13 cellular contexts compared by ENCODE assay signal in genomic region chr19:5927439-5927821, GRCh38. TPM values are rescaled to one million over a fixed set of nuclear protein-coding genes. Genes with fewer than 3 reads are reported as not detected.
A peak's percentile ranks its signal among the peaks of the same experiment; 100 is the strongest.
DNase-seq lines count a peak whose midpoint lies in the region; ATAC-seq, FAIRE-seq and TF ChIP-seq lines count a peak whose summit lies in the region.
"Had no signal": no experiment of that assay in that cellular context is flagged by ENCODE, and none has a peak within 500 bp of the region (broad histone marks: within the 10 kb centered on the region; RNA-seq: fewer than 3 reads in every experiment).

No MANE protein-coding gene starts in this region.

- intact Hi-C loops in sciatic nerve (cut with DNase I) = no loop called here
- intact Hi-C loops in dorsolateral prefrontal cortex (cut with DNase I) = no loop called here

- H3K27ac ChIP-seq in cingulate gyrus (ENCODE audit: low read depth, low read length) (peak overlapping the region; percentile 60), dorsolateral prefrontal cortex (peak overlapping the region in 16 of 59 donors; percentile 3 to 76 (median 26))

- no peaks in the 10 kb centered on the region for H3K27me3 ChIP-seq in dorsolateral prefrontal cortex

- ATAC-seq in GM21447 (IDR thresholded peaks at IDR 0.05; ENCODE audit: unreplicated experiment) = peak; percentile 54
- peak; percentile 1 for ATAC-seq in sciatic nerve

- peak; percentile 69 for FAIRE-seq in GM12892 (lab: Jason Lieb, UNC)
- FAIRE-seq: RCC 7860 had no signal

- no peak overlapping the region for H3K4me3 ChIP-seq in dorsolateral prefrontal cortex

- no peak for TF ChIP-seq CTCF in dorsolateral prefrontal cortex (IDR thresholded peaks at IDR 0.05 in 54 of 56, conservative IDR thresholded peaks at IDR 0.05 in 2 of 56; ENCODE audit: low read depth in 1 of 56, partially characterized antibody in 56 of 56)

- no peak for TF ChIP-seq POLR2A in GM12892 (IDR thresholded peaks at IDR 0.05; ENCODE audit: low read depth, low read length)

- peak; percentile 67 for DNase-seq in GM12892 (ENCODE audit: insufficient read length)
- no peak for DNase-seq in sciatic nerve (ENCODE audit: low spot score)
- DNase-seq in dorsolateral prefrontal cortex = no peak
- no peak for DNase-seq in mucosa of gallbladder (ENCODE audit: low spot score)
- no peak for DNase-seq in NK-92 (lab: John Stamatoyannopoulos, UW; ENCODE audit: unreplicated experiment)
- no peak for DNase-seq in globus pallidus (ENCODE audit: low spot score)
- DNase-seq: NCI-H2171 had no signal

RNA-seq across cellular contexts. Expression of gene CAPS, which starts 13.4 kb away (rescaled TPM):
- polyA plus RNA-seq in GM12892 (2012; ENCODE audit: missing spikeins) = 2.0 TPM
- total RNA-seq in sciatic nerve (80.2 TPM), dorsolateral prefrontal cortex (10 to 100 TPM in 113 of 120 experiments, 1 to 10 TPM in 7; 7.5 to 55.0 (median 19.2) TPM), mucosa of gallbladder (82.5 TPM)

RNA-seq across cellular contexts. Expression of gene VMAC, which starts 22.8 kb away (rescaled TPM):
- 1.9 TPM for polyA plus RNA-seq in GM12892 (2012; ENCODE audit: missing spikeins)
- 7.1 TPM for total RNA-seq in sciatic nerve
- total RNA-seq in dorsolateral prefrontal cortex = 10 to 100 TPM in 11 of 120 experiments, 1 to 10 TPM in 109; 3.0 to 14.3 (median 7.2) TPM
- 12.7 TPM for total RNA-seq in mucosa of gallbladder

RNA-seq across cellular contexts. Expression of gene NDUFA11, which starts 23.8 kb away (rescaled TPM):
- polyA plus RNA-seq in GM12892 (2012; ENCODE audit: missing spikeins) = 163 TPM
- 134 TPM for total RNA-seq in sciatic nerve
- 100 to 1,000 TPM in 119 of 120 experiments, 10 to 100 TPM in 1; 98.5 to 237 (median 172) TPM for total RNA-seq in dorsolateral prefrontal cortex
- total RNA-seq in mucosa of gallbladder = 244 TPM

RNA-seq across cellular contexts. Expression of gene RANBP3, which starts 50.5 kb away (rescaled TPM):
- 34.6 TPM for polyA plus RNA-seq in GM12892 (2012; ENCODE audit: missing spikeins)
- total RNA-seq in sciatic nerve (76.3 TPM), dorsolateral prefrontal cortex (100 to 1,000 TPM in 31 of 120 experiments, 10 to 100 TPM in 89; 71.9 to 120 (median 93.1) TPM), mucosa of gallbladder (75.5 TPM)

RNA-seq across cellular contexts. Expression of gene FUT5, which starts 57.1 kb away (rescaled TPM):
- polyA plus RNA-seq in GM12892 (2012; ENCODE audit: missing spikeins) = not detected
- total RNA-seq in sciatic nerve (0.18 TPM), dorsolateral prefrontal cortex (1 to 10 TPM in 3 of 120 experiments, under 1 TPM in 28, not detected in 89; 0.24 to 2.4 (median 0.49) TPM), mucosa of gallbladder (not detected)
- total RNA-seq: fibroblast of villous mesenchyme, LHCN-M2, pulmonary artery endothelial cell had no signal
